Comparison of ENCODE assay signal across 10 cellular contexts in genomic region chr15:81024265-81024875, GRCh38. TPM values are rescaled to one million over a fixed set of nuclear protein-coding genes. Genes with fewer than 3 reads are reported as not detected.
DNase-seq lines count a peak whose midpoint lies in the region; ATAC-seq and TF ChIP-seq lines count a peak whose summit lies in the region.
"Had no signal": no experiment of that assay in that cellular context is flagged by ENCODE, and none has a peak within 500 bp of the region (broad histone marks: within the 10 kb centered on the region; RNA-seq: fewer than 3 reads in every experiment).

No MANE protein-coding gene starts in this region.

- POLR2A ChIA-PET in CD8-positive, alpha-beta memory T cell (lab: Charles Lee), result no interaction called here
- POLR2A ChIA-PET in RWPE1 (lab: Yijun Ruan, JAX; ENCODE audit: low non-redundant PET), result no interaction called here

- H3F3A ChIP-seq in neural progenitor cell (ENCODE audit: low read depth), result no peaks in the 10 kb centered on the region

- peaks cover 12% of the 10 kb centered on the region for H3K4me1 ChIP-seq in neural progenitor cell
- H3K4me1 ChIP-seq in CD8-positive, alpha-beta memory T cell (ENCODE audit: insufficient read depth, low read length), result no peaks in the 10 kb centered on the region

- no peaks in the 10 kb centered on the region for H4K20me1 ChIP-seq in neural progenitor cell (ENCODE audit: low read depth)

- in situ Hi-C loops in G401 (cut with HindIII; ENCODE audit: low sequenced_read_pairs), result no loop called here

- peak overlapping the region; percentile 9 for H3K4me3 Mint-ChIP-seq in neural progenitor cell
- no peak overlapping the region for H3K4me3 Mint-ChIP-seq in CD8-positive, alpha-beta memory T cell

- H3K9ac ChIP-seq in neural progenitor cell, result no peak overlapping the region

- DNase-seq in G401 (ENCODE audit: low spot score) (peak; percentile 89), NCI-H510A treated with DMSO at 0.1 percent for 48 hours (lab: John Stamatoyannopoulos, UW) (peak; percentile 26), cerebellar nuclear complex (lab: John Stamatoyannopoulos, UW) (peak; percentile 33 to 54), neural progenitor cell (ENCODE audit: low spot score) (no peak), amniotic stem cell (lab: John Stamatoyannopoulos, UW) (no peak), RWPE1 (ENCODE audit: low spot score) (no peak)
- no peak for DNase-seq in CD8-positive, alpha-beta memory T cell
- DNase-seq: effector memory CD8-positive, alpha-beta T cell; T1000 had no signal

- H3K79me2 ChIP-seq in neural progenitor cell (ENCODE audit: low read depth), result no peaks in the 10 kb centered on the region

- H3K27ac ChIP-seq in neural progenitor cell, result no peak overlapping the region
- H3K27ac ChIP-seq in CD8-positive, alpha-beta memory T cell (ENCODE audit: low read depth, low read length), result no peak overlapping the region
- H3K27ac ChIP-seq in RWPE1, result no peak overlapping the region

- H3K4me1 Mint-ChIP-seq in neural progenitor cell, result peaks cover 21% of the 10 kb centered on the region
- peaks cover 10 to 15% (median 13%) of the 10 kb centered on the region in 3 donors for H3K4me1 Mint-ChIP-seq in CD8-positive, alpha-beta memory T cell

- H3K36me3 ChIP-seq in neural progenitor cell, result no peaks in the 10 kb centered on the region
- H3K36me3 ChIP-seq in CD8-positive, alpha-beta memory T cell (ENCODE audit: insufficient read depth, low read length), result no peaks in the 10 kb centered on the region

- peaks cover 2% of the 10 kb centered on the region for H3K27me3 Mint-ChIP-seq in neural progenitor cell (ENCODE audit: insufficient read depth, low read depth)
- peaks cover 3 to 5% of the 10 kb centered on the region in 2 donors for H3K27me3 Mint-ChIP-seq in CD8-positive, alpha-beta memory T cell

- no peaks in the 10 kb centered on the region for H3K9me3 ChIP-seq in neural progenitor cell (ENCODE audit: low read depth)
- H3K9me3 ChIP-seq in CD8-positive, alpha-beta memory T cell (ENCODE audit: low read length), result no peaks in the 10 kb centered on the region

- H3K36me3 Mint-ChIP-seq in neural progenitor cell, result no peaks in the 10 kb centered on the region
- H3K36me3 Mint-ChIP-seq in CD8-positive, alpha-beta memory T cell, result peaks cover 0 to 3% (median 2%) of the 10 kb centered on the region in 3 donors

- TF ChIP-seq CTCF in neural progenitor cell (IDR thresholded peaks at IDR 0.05) (no peak), RWPE1 (conservative IDR thresholded peaks at IDR 0.05; ENCODE audit: low read depth) (no peak)

- no peak overlapping the region for H3K4me3 ChIP-seq in neural progenitor cell
- H3K4me3 ChIP-seq in CD8-positive, alpha-beta memory T cell (ENCODE audit: low read length), result no peak overlapping the region

- no peak overlapping the region for H3K4me2 ChIP-seq in neural progenitor cell

- CTCF ChIA-PET in CD8-positive, alpha-beta memory T cell (lab: Charles Lee), result no interaction called here
- CTCF ChIA-PET in RWPE1 (lab: Yijun Ruan, JAX), result no interaction called here

- peak overlapping the region; percentile 47 for H3K27ac Mint-ChIP-seq in neural progenitor cell
- H3K27ac Mint-ChIP-seq in CD8-positive, alpha-beta memory T cell, result no peak overlapping the region

- H3K27me3 ChIP-seq in neural progenitor cell, result no peaks in the 10 kb centered on the region
- H3K27me3 ChIP-seq in CD8-positive, alpha-beta memory T cell (ENCODE audit: insufficient read depth, low read length, poor library complexity, severe bottlenecking), result no peaks in the 10 kb centered on the region

- ATAC-seq in GM19455 (IDR thresholded peaks at IDR 0.05; ENCODE audit: unreplicated experiment), result no peak

- no peaks in the 10 kb centered on the region for H3K9me3 Mint-ChIP-seq in neural progenitor cell
- no peaks in the 10 kb centered on the region for H3K9me3 Mint-ChIP-seq in CD8-positive, alpha-beta memory T cell
- H3K9me3 Mint-ChIP-seq: effector memory CD8-positive, alpha-beta T cell had no signal

- H2AFZ ChIP-seq in neural progenitor cell (replicated peaks), result peak overlapping the region; percentile 30

RNA-seq across cellular contexts. Expression of gene TLNRD1, which starts 23.6 kb away (rescaled TPM):
- total RNA-seq in G401 (2014; rRNA removed; shearing (Covaris generic)), result 40.7 and 42.6 TPM in 2 replicates
- 7.3 and 27.3 TPM in 2 replicates for total RNA-seq in neural progenitor cell (ENCODE audit: low replicate concordance)
- total RNA-seq in CD8-positive, alpha-beta memory T cell, result 10 to 100 TPM; 35.9 to 38.6 TPM
- polyA plus RNA-seq in CD8-positive, alpha-beta memory T cell, result 6.3 TPM

RNA-seq across cellular contexts. Expression of gene MESD, which starts 34.8 kb away (rescaled TPM):
- 25.1 and 29.6 TPM in 2 replicates for total RNA-seq in G401 (2014; rRNA removed; shearing (Covaris generic))
- total RNA-seq in neural progenitor cell (ENCODE audit: low replicate concordance), result 24.1 and 31.5 TPM in 2 replicates
- 10 to 100 TPM; 25.7 to 30.5 TPM for total RNA-seq in CD8-positive, alpha-beta memory T cell
- 35.5 TPM for polyA plus RNA-seq in CD8-positive, alpha-beta memory T cell

Comparison
In these comparisons a context has a peak if more than half of its experiments do, and no peak if none do; other contexts are left out.
1. DNase-seq: peak in G401 (single experiment), NCI-H510A treated with DMSO at 0.1 percent for 48 hours (single experiment) and cerebellar nuclear complex (2 of 2); none in neural progenitor cell (single experiment), CD8-positive, alpha-beta memory T cell (0 of 5), amniotic stem cell (single experiment) and RWPE1 (single experiment).